Comparison of ENCODE assay signal across 38 cellular contexts in genomic region chr3:160725326-160725725, GRCh38. TPM values are rescaled to one million over a fixed set of nuclear protein-coding genes. Genes with fewer than 3 reads are reported as not detected.
"Had no signal": no experiment of that assay in that cellular context is flagged by ENCODE, and none has a peak within 500 bp of the region (broad histone marks: within the 10 kb centered on the region; RNA-seq: fewer than 3 reads in every experiment).

No MANE protein-coding gene starts in this region.

- H3K36me3 Mint-ChIP-seq: activated naive CD8-positive, alpha-beta T cell treated with anti-CD3 and anti-CD28 coated beads for 36 hours had no signal

- H3K4me1 Mint-ChIP-seq: activated CD4-positive, alpha-beta T cell treated with anti-CD3 and anti-CD28 coated beads, Interleukin-2, amount 10 ng/mL, durations not matched to agents 24 days and 14 days; activated naive CD8-positive, alpha-beta T cell treated with anti-CD3 and anti-CD28 coated beads for 36 hours; activated T-helper 17 cell treated with anti-CD3 and anti-CD28 coated beads, Interleukin-2, amount 50 U/mL, for 72 hours had no signal

- H3K9me3 Mint-ChIP-seq: activated CD4-positive, alpha-beta T cell treated with anti-CD3 and anti-CD28 coated beads, Interleukin-2, amount 10 ng/mL, durations not matched to agents 24 days and 14 days; activated CD8-positive, alpha-beta T cell treated with anti-CD3 and anti-CD28 coated beads for 36 hours; activated naive CD8-positive, alpha-beta T cell treated with anti-CD3 and anti-CD28 coated beads for 36 hours; activated T-cell treated with anti-CD3 and anti-CD28 coated beads, Interleukin-2, amount 50 U/mL, for 72 hours; activated T-helper 17 cell treated with anti-CD3 and anti-CD28 coated beads, Interleukin-2, amount 50 U/mL, for 72 hours had no signal

- H3K4me2 ChIP-seq: KMS-11 had no signal

- H3K9ac ChIP-seq: KMS-11 had no signal

- DNase-seq: activated CD4-positive, alpha-beta T cell treated with anti-CD3 and anti-CD28 coated beads, Interleukin-2, amount 10 ng/mL, durations not matched to agents 24 days and 14 days; activated CD4-positive, alpha-beta T cell treated with anti-CD3 and anti-CD28 coated beads, Interleukin-2, amount 50 U/mL, for 4 hours; activated CD8-positive, alpha-beta T cell treated with anti-CD3 and anti-CD28 coated beads for 36 hours; activated effector memory CD4-positive, alpha-beta T cell treated with anti-CD3 and anti-CD28 coated beads, Interleukin-2, amount 50 U/mL, for 16 hours; activated naive CD4-positive, alpha-beta T cell; activated naive CD4-positive, alpha-beta T cell treated with anti-CD3 and anti-CD28 coated beads, Interleukin-2, amount 50 U/mL, for 16 hours; activated naive CD8-positive, alpha-beta T cell treated with anti-CD3 and anti-CD28 coated beads for 36 hours; activated T-cell treated with anti-CD3 and anti-CD28 coated beads, Interleukin-2, amount 50 U/mL, for 1 hour; activated T-cell treated with anti-CD3 and anti-CD28 coated beads, Interleukin-2, amount 50 U/mL, for 72 hours; amniotic stem cell; aorta; central memory CD4-positive, alpha-beta T cell; MM.1S; MV-4-11; NCI-H1092; NCI-H1436 treated with DMSO at 0.1 percent for 48 hours; NCI-H1694 treated with DMSO at 0.1 percent for 48 hours; NCI-H2029; NCI-H2107; NCI-H226; NCI-H446 treated with DMSO at 0.1 percent for 48 hours; NCI-H524; NCI-H748 treated with DMSO at 0.1 percent for 48 hours; NK-92 treated with Interleukin-12 subunit alpha and Interleukin-12 subunit beta, amount 100 ng/mL, for 24 hours; PC-3; Peyer's patch; RPMI8226; SW 1271; T-helper 1 cell; T-helper 2 cell; T-helper 9 cell; WERI-Rb-1 had no signal

- H3K4me1 ChIP-seq: Peyer's patch had no signal

- H3K4me3 ChIP-seq: Peyer's patch had no signal

- H3K4me3 Mint-ChIP-seq: activated CD4-positive, alpha-beta T cell treated with anti-CD3 and anti-CD28 coated beads, Interleukin-2, amount 10 ng/mL, durations not matched to agents 24 days and 14 days; activated CD8-positive, alpha-beta T cell treated with anti-CD3 and anti-CD28 coated beads for 36 hours; activated naive CD8-positive, alpha-beta T cell treated with anti-CD3 and anti-CD28 coated beads for 36 hours; activated T-cell treated with anti-CD3 and anti-CD28 coated beads, Interleukin-2, amount 50 U/mL, for 72 hours; activated T-helper 17 cell treated with anti-CD3 and anti-CD28 coated beads, Interleukin-2, amount 50 U/mL, for 72 hours had no signal

- H3K27me3 ChIP-seq: Peyer's patch had no signal

- H3K27ac Mint-ChIP-seq: activated CD4-positive, alpha-beta T cell treated with anti-CD3 and anti-CD28 coated beads, Interleukin-2, amount 10 ng/mL, durations not matched to agents 24 days and 14 days; activated CD8-positive, alpha-beta T cell treated with anti-CD3 and anti-CD28 coated beads for 36 hours; activated naive CD8-positive, alpha-beta T cell treated with anti-CD3 and anti-CD28 coated beads for 36 hours; activated T-cell treated with anti-CD3 and anti-CD28 coated beads, Interleukin-2, amount 50 U/mL, for 72 hours; activated T-helper 17 cell treated with anti-CD3 and anti-CD28 coated beads, Interleukin-2, amount 50 U/mL, for 72 hours had no signal

- H3K27ac ChIP-seq: KMS-11, Peyer's patch, WERI-Rb-1 had no signal

- H3K36me3 ChIP-seq: Peyer's patch, WERI-Rb-1 had no signal

- H3K9me3 ChIP-seq: Peyer's patch had no signal

RNA-seq across cellular contexts. Expression of gene ARL14, which starts 48.4 kb away (rescaled TPM):
- total RNA-seq: activated CD4-positive, alpha-beta T cell treated with anti-CD3 and anti-CD28 coated beads, Interleukin-2, amount 10 ng/mL, durations not matched to agents 24 days and 14 days; activated CD8-positive, alpha-beta memory T cell treated with anti-CD3 and anti-CD28 coated beads for 36 hours; activated CD8-positive, alpha-beta T cell treated with anti-CD3 and anti-CD28 coated beads for 36 hours; activated naive CD8-positive, alpha-beta T cell treated with anti-CD3 and anti-CD28 coated beads for 36 hours; activated T-cell treated with anti-CD3 and anti-CD28 coated beads, Interleukin-2, amount 50 U/mL, for 72 hours; activated T-helper 17 cell treated with anti-CD3 and anti-CD28 coated beads, Interleukin-2, amount 50 U/mL, for 72 hours; aorta; cerebellum; LHCN-M2; Right ventricle myocardium inferior had no signal
